Comparison of ENCODE assay signal across 24 cellular contexts in genomic region chr16:57750796-57751538, GRCh38. TPM values are rescaled to one million over a fixed set of nuclear protein-coding genes. Genes with fewer than 3 reads are reported as not detected.
DNase-seq lines count a peak whose midpoint lies in the region; ATAC-seq and TF ChIP-seq lines count a peak whose summit lies in the region.
"Had no signal": no experiment of that assay in that cellular context is flagged by ENCODE, and none has a peak within 500 bp of the region (broad histone marks: within the 10 kb centered on the region; RNA-seq: fewer than 3 reads in every experiment).

No MANE protein-coding gene starts in this region.

- H3K9me3 Mint-ChIP-seq in activated CD8-positive, alpha-beta T cell treated with anti-CD3 and anti-CD28 coated beads, Interleukin-2, amount 10 ng/mL, durations not matched to agents 7 days and 5 days (ENCODE audit: insufficient read depth): no peaks in the 10 kb centered on the region
- H3K9me3 Mint-ChIP-seq in activated CD8-positive, alpha-beta T cell treated with anti-CD3 and anti-CD28 coated beads for 36 hours: no peaks in the 10 kb centered on the region
- H3K9me3 Mint-ChIP-seq in immature natural killer cell (peaks cover 0 to 1% (median 0%) of the 10 kb centered on the region in 6 donors), neural crest cell (no peaks in the 10 kb centered on the region)
- no peaks in the 10 kb centered on the region for H3K9me3 Mint-ChIP-seq in activated CD4-positive, alpha-beta T cell treated with anti-CD3 and anti-CD28 coated beads, Interleukin-2, amount 10 ng/mL, durations not matched to agents 24 days and 14 days
- H3K9me3 Mint-ChIP-seq: CD4-positive, alpha-beta memory T cell had no signal

- H3K27ac Mint-ChIP-seq in activated CD8-positive, alpha-beta T cell treated with anti-CD3 and anti-CD28 coated beads, Interleukin-2, amount 10 ng/mL, durations not matched to agents 7 days and 5 days: peak overlapping the region; percentile 74
- H3K27ac Mint-ChIP-seq in activated CD8-positive, alpha-beta T cell treated with anti-CD3 and anti-CD28 coated beads for 36 hours: no peak overlapping the region
- H3K27ac Mint-ChIP-seq in immature natural killer cell (peak overlapping the region in 5 of 6 donors; percentile 2 to 72 (median 60)), neural crest cell (ENCODE audit: unreplicated experiment) (peak overlapping the region; percentile 65)
- H3K27ac Mint-ChIP-seq in activated CD4-positive, alpha-beta T cell treated with anti-CD3 and anti-CD28 coated beads, Interleukin-2, amount 10 ng/mL, durations not matched to agents 24 days and 14 days: no peak overlapping the region
- H3K27ac Mint-ChIP-seq: CD4-positive, alpha-beta memory T cell had no signal

- H3K4me1 Mint-ChIP-seq in activated CD8-positive, alpha-beta T cell treated with anti-CD3 and anti-CD28 coated beads, Interleukin-2, amount 10 ng/mL, durations not matched to agents 7 days and 5 days (ENCODE audit: low read depth): no peaks in the 10 kb centered on the region
- no peaks in the 10 kb centered on the region for H3K4me1 Mint-ChIP-seq in activated CD8-positive, alpha-beta T cell treated with anti-CD3 and anti-CD28 coated beads for 36 hours (ENCODE audit: low read depth)
- H3K4me1 Mint-ChIP-seq in immature natural killer cell: peaks cover 14 to 25% of the 10 kb centered on the region in 2 donors
- H3K4me1 Mint-ChIP-seq in neural crest cell: peaks cover 4% of the 10 kb centered on the region
- H3K4me1 Mint-ChIP-seq in activated CD4-positive, alpha-beta T cell treated with anti-CD3 and anti-CD28 coated beads, Interleukin-2, amount 10 ng/mL, durations not matched to agents 24 days and 14 days: no peaks in the 10 kb centered on the region

- no peaks in the 10 kb centered on the region for H3K27me3 Mint-ChIP-seq in activated CD8-positive, alpha-beta T cell treated with anti-CD3 and anti-CD28 coated beads, Interleukin-2, amount 10 ng/mL, durations not matched to agents 7 days and 5 days (ENCODE audit: low read depth)
- no peaks in the 10 kb centered on the region for H3K27me3 Mint-ChIP-seq in activated CD8-positive, alpha-beta T cell treated with anti-CD3 and anti-CD28 coated beads for 36 hours
- no peaks in the 10 kb centered on the region for H3K27me3 Mint-ChIP-seq in immature natural killer cell (ENCODE audit: low read depth in 3 of 3)
- no peaks in the 10 kb centered on the region for H3K27me3 Mint-ChIP-seq in neural crest cell (ENCODE audit: low read depth)
- H3K27me3 Mint-ChIP-seq in activated CD4-positive, alpha-beta T cell treated with anti-CD3 and anti-CD28 coated beads, Interleukin-2, amount 10 ng/mL, durations not matched to agents 24 days and 14 days: no peaks in the 10 kb centered on the region
- H3K27me3 Mint-ChIP-seq: CD4-positive, alpha-beta memory T cell had no signal

- no peak for ATAC-seq in activated CD8-positive, alpha-beta T cell treated with anti-CD3 and anti-CD28 coated beads, Interleukin-2, amount 10 ng/mL, durations not matched to agents 7 days and 5 days
- no peak for ATAC-seq in activated CD8-positive, alpha-beta T cell treated with anti-CD3 and anti-CD28 coated beads for 36 hours
- ATAC-seq in GM21723 (IDR thresholded peaks at IDR 0.05; ENCODE audit: unreplicated experiment): no peak
- ATAC-seq: Panc1 had no signal

- intact Hi-C loops in activated CD8-positive, alpha-beta T cell treated with anti-CD3 and anti-CD28 coated beads for 36 hours (cut with micrococcal nuclease): no loop called here
- intact Hi-C loops in activated CD4-positive, alpha-beta T cell treated with anti-CD3 and anti-CD28 coated beads, Interleukin-2, amount 10 ng/mL, durations not matched to agents 24 days and 14 days (cut with micrococcal nuclease): loop anchor here (10.0 kb wide), 1 partner anchor 114 kb away; no protein-coding TSS in a partner anchor

- TF ChIP-seq CTCF in activated CD8-positive, alpha-beta T cell treated with anti-CD3 and anti-CD28 coated beads for 36 hours (IDR thresholded peaks at IDR 0.05): no peak
- TF ChIP-seq CTCF in BE2C (IDR thresholded peaks at IDR 0.05; ENCODE audit: low read depth, low read length) (no peak), neural crest cell (conservative IDR thresholded peaks at IDR 0.05) (no peak)

- CTCF ChIA-PET in activated CD8-positive, alpha-beta T cell treated with anti-CD3 and anti-CD28 coated beads, Interleukin-2, amount 10 ng/mL, durations not matched to agents 7 days and 5 days (lab: Charles Lee): no interaction called here
- CTCF ChIA-PET in activated CD8-positive, alpha-beta T cell treated with anti-CD3 and anti-CD28 coated beads for 36 hours (lab: Charles Lee): interaction anchor here (1.1 kb wide), 1 partner anchor 174 kb away, joined by 3 read pairs; no protein-coding TSS in a partner anchor

- no peak overlapping the region for H3K4me3 Mint-ChIP-seq in activated CD8-positive, alpha-beta T cell treated with anti-CD3 and anti-CD28 coated beads, Interleukin-2, amount 10 ng/mL, durations not matched to agents 7 days and 5 days
- no peak overlapping the region for H3K4me3 Mint-ChIP-seq in activated CD8-positive, alpha-beta T cell treated with anti-CD3 and anti-CD28 coated beads for 36 hours
- H3K4me3 Mint-ChIP-seq in immature natural killer cell (peak overlapping the region in 3 of 5 donors; percentile 31 to 46 (median 39)), neural crest cell (no peak overlapping the region)
- no peak overlapping the region for H3K4me3 Mint-ChIP-seq in activated CD4-positive, alpha-beta T cell treated with anti-CD3 and anti-CD28 coated beads, Interleukin-2, amount 10 ng/mL, durations not matched to agents 24 days and 14 days

- no peak for DNase-seq in activated CD8-positive, alpha-beta T cell treated with anti-CD3 and anti-CD28 coated beads, Interleukin-2, amount 10 ng/mL, durations not matched to agents 7 days and 5 days
- DNase-seq in activated CD8-positive, alpha-beta T cell treated with anti-CD3 and anti-CD28 coated beads for 36 hours: no peak
- DNase-seq in BE2C (peak; percentile 11), immature natural killer cell (no peak), neural crest cell (ENCODE audit: low read depth, low spot score) (no peak), T-helper 9 cell (no peak)
- DNase-seq in activated CD4-positive, alpha-beta T cell treated with anti-CD3 and anti-CD28 coated beads, Interleukin-2, amount 10 ng/mL, durations not matched to agents 24 days and 14 days: no peak
- DNase-seq: ACHN, Caco-2, DMS 273 treated with DMSO at 0.1 percent for 48 hours, DMS79 treated with DMSO at 0.1 percent for 48 hours, H7, IMR-90, NCI-H1105, NCI-H146, NCI-H2081, NCI-H2171, NCI-H345, NCI-H524, NCI-H82 had no signal

- peaks cover 24% of the 10 kb centered on the region for H3K36me3 ChIP-seq in BE2C

- H3K9me3 ChIP-seq in BE2C: no peaks in the 10 kb centered on the region
- H3K9me3 ChIP-seq: BLaER1 treated with 17β-estradiol and CSF1 and Interleukin-3, amounts not matched to agents 10 nM and 100 nM; Caco-2 had no signal

- H3K27me3 ChIP-seq in BE2C: no peaks in the 10 kb centered on the region
- H3K27me3 ChIP-seq: BLaER1 treated with 17β-estradiol and CSF1 and Interleukin-3, amounts not matched to agents 10 nM and 100 nM had no signal

- POLR2A ChIA-PET in activated CD8-positive, alpha-beta T cell treated with anti-CD3 and anti-CD28 coated beads, Interleukin-2, amount 10 ng/mL, durations not matched to agents 7 days and 5 days (lab: Charles Lee): no interaction called here
- POLR2A ChIA-PET in activated CD8-positive, alpha-beta T cell treated with anti-CD3 and anti-CD28 coated beads for 36 hours (lab: Charles Lee): interaction anchor here (0.6 kb wide), 1 partner anchor 139 kb away, joined by 3 read pairs; no protein-coding TSS in a partner anchor

- no peak overlapping the region for H3K4me3 ChIP-seq in BE2C (ENCODE audit: low read depth, low read length)
- H3K4me3 ChIP-seq: BLaER1 treated with 17β-estradiol and CSF1 and Interleukin-3, amounts not matched to agents 10 nM and 100 nM had no signal

- peaks cover 3% of the 10 kb centered on the region for H3K36me3 Mint-ChIP-seq in activated CD8-positive, alpha-beta T cell treated with anti-CD3 and anti-CD28 coated beads, Interleukin-2, amount 10 ng/mL, durations not matched to agents 7 days and 5 days (ENCODE audit: low read depth)
- H3K36me3 Mint-ChIP-seq in activated CD8-positive, alpha-beta T cell treated with anti-CD3 and anti-CD28 coated beads for 36 hours (ENCODE audit: low read depth): peaks cover 7% of the 10 kb centered on the region
- H3K36me3 Mint-ChIP-seq in immature natural killer cell (peaks cover 0 to 15% (median 4%) of the 10 kb centered on the region in 3 donors), neural crest cell (ENCODE audit: low read depth) (peaks cover under 1% of the 10 kb centered on the region)
- peaks cover 9% of the 10 kb centered on the region for H3K36me3 Mint-ChIP-seq in activated CD4-positive, alpha-beta T cell treated with anti-CD3 and anti-CD28 coated beads, Interleukin-2, amount 10 ng/mL, durations not matched to agents 24 days and 14 days (ENCODE audit: low read depth)

- no peaks in the 10 kb centered on the region for H3K4me1 ChIP-seq in BE2C

RNA-seq across cellular contexts. Expression of gene KATNB1, which starts 15.4 kb away (rescaled TPM):
- 10 to 100 TPM; 36.3 to 36.7 TPM for total RNA-seq in activated CD8-positive, alpha-beta T cell treated with anti-CD3 and anti-CD28 coated beads, Interleukin-2, amount 10 ng/mL, durations not matched to agents 7 days and 5 days
- 10 to 100 TPM; 35.1 to 39.6 TPM for total RNA-seq in activated CD8-positive, alpha-beta T cell treated with anti-CD3 and anti-CD28 coated beads for 36 hours
- polyA plus RNA-seq in BE2C (2012; ENCODE audit: insufficient read depth, insufficient read length, low read depth): 99.0 TPM
- 10 to 100 TPM; 21.6 to 43.9 (median 43.1) TPM for polyA plus RNA-seq in immature natural killer cell
- total RNA-seq in neural crest cell: 42.1 and 47.4 TPM in 2 replicates
- 45.0 and 49.8 TPM in 2 replicates for total RNA-seq in activated CD4-positive, alpha-beta T cell treated with anti-CD3 and anti-CD28 coated beads, Interleukin-2, amount 10 ng/mL, durations not matched to agents 24 days and 14 days

RNA-seq across cellular contexts. Expression of gene KIFC3, which starts 51.3 kb away (rescaled TPM):
- under 1 TPM in 1 of 2 experiments, not detected in 1; 0.53 TPM for total RNA-seq in activated CD8-positive, alpha-beta T cell treated with anti-CD3 and anti-CD28 coated beads, Interleukin-2, amount 10 ng/mL, durations not matched to agents 7 days and 5 days
- under 1 TPM; 0.54 to 0.89 TPM for total RNA-seq in activated CD8-positive, alpha-beta T cell treated with anti-CD3 and anti-CD28 coated beads for 36 hours
- polyA plus RNA-seq in BE2C (2012; ENCODE audit: insufficient read depth, insufficient read length, low read depth): 36.8 TPM
- polyA plus RNA-seq in immature natural killer cell: 10 to 100 TPM in 2 of 3 donors, 1 to 10 TPM in 1; 5.1 to 13.6 (median 12.2) TPM
- 25.1 TPM in 2 replicates for total RNA-seq in neural crest cell
- total RNA-seq in activated CD4-positive, alpha-beta T cell treated with anti-CD3 and anti-CD28 coated beads, Interleukin-2, amount 10 ng/mL, durations not matched to agents 24 days and 14 days: 0.58 and 1.7 TPM in 2 replicates
- polyA plus RNA-seq: CD4-positive, alpha-beta memory T cell had no signal

RNA-seq across cellular contexts. Expression of gene DRC7, which starts 56.4 kb away (rescaled TPM):
- total RNA-seq in activated CD8-positive, alpha-beta T cell treated with anti-CD3 and anti-CD28 coated beads, Interleukin-2, amount 10 ng/mL, durations not matched to agents 7 days and 5 days: under 1 TPM; 0.55 to 0.66 TPM
- total RNA-seq in activated CD8-positive, alpha-beta T cell treated with anti-CD3 and anti-CD28 coated beads for 36 hours: under 1 TPM in 1 of 2 experiments, not detected in 1; 0.58 TPM
- polyA plus RNA-seq in BE2C (2012; ENCODE audit: insufficient read depth, insufficient read length, low read depth): not detected
- not detected for polyA plus RNA-seq in immature natural killer cell
- total RNA-seq in neural crest cell: 0.16 and 0.32 TPM in 2 replicates
- total RNA-seq in activated CD4-positive, alpha-beta T cell treated with anti-CD3 and anti-CD28 coated beads, Interleukin-2, amount 10 ng/mL, durations not matched to agents 24 days and 14 days: 0.09 TPM in 1 of 2 replicates, not detected in the other
- total RNA-seq: CD4-positive, alpha-beta memory T cell; IMR-90 had no signal
- polyA plus RNA-seq: CD4-positive, alpha-beta memory T cell; IMR-90 had no signal

Comparison
In these comparisons a context has a peak if more than half of its experiments do, and no peak if none do; other contexts are left out.
1. H3K27ac Mint-ChIP-seq: peak in activated CD8-positive, alpha-beta T cell treated with anti-CD3 and anti-CD28 coated beads, Interleukin-2, amount 10 ng/mL, durations not matched to agents 7 days and 5 days (single experiment), immature natural killer cell (5 of 6) and neural crest cell (single experiment); none in activated CD8-positive, alpha-beta T cell treated with anti-CD3 and anti-CD28 coated beads for 36 hours (single experiment) and activated CD4-positive, alpha-beta T cell treated with anti-CD3 and anti-CD28 coated beads, Interleukin-2, amount 10 ng/mL, durations not matched to agents 24 days and 14 days (single experiment).
2. H3K4me3 Mint-ChIP-seq: peak in immature natural killer cell (3 of 5); none in activated CD8-positive, alpha-beta T cell treated with anti-CD3 and anti-CD28 coated beads, Interleukin-2, amount 10 ng/mL, durations not matched to agents 7 days and 5 days (single experiment), activated CD8-positive, alpha-beta T cell treated with anti-CD3 and anti-CD28 coated beads for 36 hours (single experiment), neural crest cell (single experiment) and activated CD4-positive, alpha-beta T cell treated with anti-CD3 and anti-CD28 coated beads, Interleukin-2, amount 10 ng/mL, durations not matched to agents 24 days and 14 days (single experiment).